ENCODE assay signal across 16 cellular contexts in the genomic region with DNA sequence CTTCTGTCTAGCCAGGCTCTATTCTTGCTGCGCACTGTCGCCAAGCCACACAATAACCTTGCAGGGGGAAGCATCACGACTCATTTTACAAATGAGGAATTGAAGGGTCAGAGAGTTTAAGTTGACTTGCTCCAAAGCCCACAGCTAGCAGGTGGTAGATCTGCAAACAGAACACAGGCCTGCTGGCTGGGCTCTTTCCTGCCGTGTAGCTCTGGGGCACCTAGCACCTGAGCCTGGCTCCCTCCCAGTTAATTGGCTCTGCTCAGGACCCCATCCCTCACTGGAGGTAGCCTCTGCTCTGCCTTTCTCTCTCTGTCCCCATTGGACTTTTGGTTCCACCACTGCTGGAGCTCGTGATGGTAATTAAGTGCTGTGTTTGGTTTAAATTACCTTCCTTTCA.
DNase-seq lines count a peak whose midpoint lies in the region; ATAC-seq and TF ChIP-seq lines count a peak whose summit lies in the region.
"Had no signal": no experiment of that assay in that cellular context is flagged by ENCODE, and none has a peak within 500 bp of the region (broad histone marks: within the 10 kb centered on the region; RNA-seq: fewer than 3 reads in every experiment).

No MANE protein-coding gene starts in this region.

- peaks cover 4% of the 10 kb centered on the region for H3K79me1 ChIP-seq in mesendoderm (ENCODE audit: low read length)

- H3K4me2 ChIP-seq in mesendoderm (ENCODE audit: low read length): no peak overlapping the region

- H2BK15ac ChIP-seq in mesendoderm (replicated peaks; ENCODE audit: low read depth): no peak overlapping the region

- H3K56ac ChIP-seq in mesendoderm (ENCODE audit: low read length): no peak overlapping the region

- intact Hi-C loops in left ventricle myocardium inferior (cut with micrococcal nuclease): no loop called here

- H2AK5ac ChIP-seq in mesendoderm (ENCODE audit: low read length): no peak overlapping the region

- H4K8ac ChIP-seq in mesendoderm (ENCODE audit: low read depth, low read length): no peak overlapping the region

- no peak overlapping the region for H4K5ac ChIP-seq in mesendoderm (ENCODE audit: low read length)

- H3K27me3 ChIP-seq in mesendoderm (ENCODE audit: insufficient read depth, low read length, poor library complexity) (no peaks in the 10 kb centered on the region), left ventricle myocardium inferior (ENCODE audit: low read depth) (no peaks in the 10 kb centered on the region)

- no peak overlapping the region for H3K18ac ChIP-seq in mesendoderm (ENCODE audit: low read length)

- H3K4me1 ChIP-seq in mesendoderm (ENCODE audit: control insufficient read depth, low read depth, low read length) (no peaks in the 10 kb centered on the region), left ventricle myocardium inferior (peaks cover 12% of the 10 kb centered on the region)

- H3K36me3 ChIP-seq in mesendoderm (ENCODE audit: control insufficient read depth, insufficient read depth, low read length) (no peaks in the 10 kb centered on the region), left ventricle myocardium inferior (no peaks in the 10 kb centered on the region)

- H3K9me3 ChIP-seq in left ventricle myocardium inferior (replicated peaks): no peaks in the 10 kb centered on the region

- H3K23ac ChIP-seq in mesendoderm (ENCODE audit: low read length): no peak overlapping the region

- no peak overlapping the region for H2BK120ac ChIP-seq in mesendoderm (ENCODE audit: low read depth, low read length)

- no peak for TF ChIP-seq POLR2A in GM18505 (IDR thresholded peaks at IDR 0.05; ENCODE audit: borderline replicate concordance, extremely low read depth, insufficient read depth, insufficient read length)

- no peak overlapping the region for H2BK5ac ChIP-seq in mesendoderm (ENCODE audit: low read length)

- no peak for TF ChIP-seq CTCF in left ventricle myocardium inferior (IDR thresholded peaks at IDR 0.05; ENCODE audit: borderline replicate concordance)

- H3K27ac ChIP-seq in mesendoderm (ENCODE audit: low read depth, low read length) (no peak overlapping the region), left ventricle myocardium inferior (replicated peaks) (no peak overlapping the region)

- peak; percentile 96 for DNase-seq in COR-L47 (lab: John Stamatoyannopoulos, UW)
- peak; percentile 42 for DNase-seq in NCI-H1417 treated with DMSO at 0.1 percent for 48 hours (lab: John Stamatoyannopoulos, UW)
- DNase-seq in NCI-H69 (lab: John Stamatoyannopoulos, UW): peak; percentile 97
- DNase-seq in mesendoderm: peak; percentile 19
- DNase-seq in activated CD4-positive, CD25-positive, alpha-beta regulatory T cell (lab: John Stamatoyannopoulos, UW): no peak
- DNase-seq in left ventricle myocardium inferior: no peak
- no peak for DNase-seq in dedifferentiated amniotic fluid mesenchymal stem cell (ENCODE audit: extremely low spot score)
- DNase-seq: activated CD4-positive, CD25-positive, alpha-beta regulatory T cell treated with anti-CD3 and anti-CD28 coated beads, Interleukin-2, amount 50 U/mL, for 72 hours; activated CD8-positive, alpha-beta memory T cell treated with anti-CD3 and anti-CD28 coated beads, Interleukin-2, amount 10 ng/mL, durations not matched to agents 7 days and 5 days; activated effector memory CD4-positive, alpha-beta T cell treated with anti-CD3 and anti-CD28 coated beads, Interleukin-2, amount 50 U/mL, for 16 hours; anterior cingulate cortex; left colon; NCI-H446 treated with DMSO at 0.1 percent for 48 hours; PC-3 had no signal

- H3K4me3 ChIP-seq in mesendoderm (ENCODE audit: low read length) (no peak overlapping the region), left ventricle myocardium inferior (no peak overlapping the region)

- WGBS in mesendoderm (ENCODE audit: extremely low coverage, insufficient coverage, low lambda C conversion rate): no CpG with 5 or more reads among the region's 5 CpGs

- H3K4ac ChIP-seq in mesendoderm (ENCODE audit: low read depth, low read length): no peak overlapping the region

- no peak for ATAC-seq in GM18505 (IDR thresholded peaks at IDR 0.05; ENCODE audit: unreplicated experiment)
- ATAC-seq: activated CD8-positive, alpha-beta memory T cell treated with anti-CD3 and anti-CD28 coated beads, Interleukin-2, amount 10 ng/mL, durations not matched to agents 7 days and 5 days; left colon; PC-3; sciatic nerve had no signal

- H3K79me2 ChIP-seq in mesendoderm (ENCODE audit: control insufficient read depth, insufficient read depth, low read length): peaks cover 7% of the 10 kb centered on the region

- H3K9ac ChIP-seq in mesendoderm (ENCODE audit: low read length): no peak overlapping the region

Comparison
In these comparisons a context has a peak if more than half of its experiments do, and no peak if none do; other contexts are left out.
1. DNase-seq: peak in COR-L47 (single experiment), NCI-H1417 treated with DMSO at 0.1 percent for 48 hours (single experiment), NCI-H69 (single experiment) and mesendoderm (single experiment); none in activated CD4-positive, CD25-positive, alpha-beta regulatory T cell (0 of 4), left ventricle myocardium inferior (single experiment) and dedifferentiated amniotic fluid mesenchymal stem cell (single experiment).